26 cellular contexts compared by ENCODE assay signal in the genomic region with DNA sequence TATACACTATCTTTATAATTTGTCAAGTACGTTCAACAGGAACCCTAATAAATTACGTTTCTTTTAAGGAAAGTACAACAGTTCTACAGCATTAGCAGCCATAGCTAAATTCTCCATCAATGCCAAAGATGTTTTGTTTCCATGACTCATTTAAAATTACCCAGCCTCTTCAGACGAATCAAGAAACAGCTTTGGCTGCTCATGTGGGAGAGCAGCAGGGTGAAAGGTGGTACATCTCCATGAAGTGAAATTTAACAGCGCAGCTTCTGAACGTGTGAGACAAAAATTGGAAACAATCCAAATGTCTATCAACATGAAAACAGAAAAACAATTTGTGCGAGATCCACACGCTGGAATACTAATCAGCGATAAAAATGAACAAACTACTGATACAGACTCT.
"Had no signal": no experiment of that assay in that cellular context is flagged by ENCODE, and none has a peak within 500 bp of the region (broad histone marks: within the 10 kb centered on the region; RNA-seq: fewer than 3 reads in every experiment).

No MANE protein-coding gene starts in this region.

- H3K27me3 ChIP-seq: Peyer's patch had no signal

- H3K27ac Mint-ChIP-seq: activated B cell treated with CpG ODN at 0.5 μM for 24 hours; activated CD4-positive, alpha-beta T cell treated with anti-CD3 and anti-CD28 coated beads, Interleukin-2, amount 10 ng/mL, durations not matched to agents 24 days and 14 days; activated CD8-positive, alpha-beta memory T cell treated with anti-CD3 and anti-CD28 coated beads, Interleukin-2, amount 10 ng/mL, durations not matched to agents 7 days and 5 days; activated naive CD8-positive, alpha-beta T cell; activated T-cell treated with anti-CD3 and anti-CD28 coated beads, Interleukin-2, amount 50 U/mL, for 24 hours; brain; T-cell had no signal

- H3K27me3 Mint-ChIP-seq: activated B cell treated with CpG ODN at 0.5 μM for 24 hours; activated CD4-positive, alpha-beta T cell treated with anti-CD3 and anti-CD28 coated beads, Interleukin-2, amount 10 ng/mL, durations not matched to agents 24 days and 14 days; activated CD8-positive, alpha-beta memory T cell treated with anti-CD3 and anti-CD28 coated beads, Interleukin-2, amount 10 ng/mL, durations not matched to agents 7 days and 5 days; activated naive CD8-positive, alpha-beta T cell; activated T-cell treated with anti-CD3 and anti-CD28 coated beads, Interleukin-2, amount 50 U/mL, for 24 hours; brain; T-cell had no signal

- H3K36me3 ChIP-seq: Peyer's patch had no signal

- H3K9me3 ChIP-seq: Peyer's patch had no signal

- H3K36me3 Mint-ChIP-seq: activated CD8-positive, alpha-beta memory T cell treated with anti-CD3 and anti-CD28 coated beads, Interleukin-2, amount 10 ng/mL, durations not matched to agents 7 days and 5 days; brain; T-cell had no signal

- ATAC-seq: activated CD8-positive, alpha-beta memory T cell treated with anti-CD3 and anti-CD28 coated beads, Interleukin-2, amount 10 ng/mL, durations not matched to agents 7 days and 5 days; K562; T-cell had no signal

- H3K4me3 Mint-ChIP-seq: activated B cell treated with CpG ODN at 0.5 μM for 24 hours; activated CD4-positive, alpha-beta T cell treated with anti-CD3 and anti-CD28 coated beads, Interleukin-2, amount 10 ng/mL, durations not matched to agents 24 days and 14 days; activated CD8-positive, alpha-beta memory T cell treated with anti-CD3 and anti-CD28 coated beads, Interleukin-2, amount 10 ng/mL, durations not matched to agents 7 days and 5 days; activated naive CD8-positive, alpha-beta T cell; activated T-cell treated with anti-CD3 and anti-CD28 coated beads, Interleukin-2, amount 50 U/mL, for 24 hours; brain; T-cell had no signal

- H3K4me1 Mint-ChIP-seq: activated B cell treated with CpG ODN at 0.5 μM for 24 hours; activated CD4-positive, alpha-beta T cell treated with anti-CD3 and anti-CD28 coated beads, Interleukin-2, amount 10 ng/mL, durations not matched to agents 24 days and 14 days; activated CD8-positive, alpha-beta memory T cell treated with anti-CD3 and anti-CD28 coated beads, Interleukin-2, amount 10 ng/mL, durations not matched to agents 7 days and 5 days; brain; T-cell had no signal

- H3K4me1 ChIP-seq: Peyer's patch had no signal

- DNase-seq: activated B cell treated with CpG ODN at 0.5 μM for 24 hours; activated CD4-positive, alpha-beta T cell treated with anti-CD3 and anti-CD28 coated beads for 1 hour; activated CD4-positive, alpha-beta T cell treated with anti-CD3 and anti-CD28 coated beads, Interleukin-2, amount 10 ng/mL, durations not matched to agents 24 days and 14 days; activated CD4-positive, alpha-beta T cell treated with anti-CD3 and anti-CD28 coated beads, Interleukin-2, amount 50 U/mL, for 48 hours; activated CD8-positive, alpha-beta memory T cell treated with anti-CD3 and anti-CD28 coated beads, Interleukin-2, amount 10 ng/mL, durations not matched to agents 7 days and 5 days; activated effector memory CD4-positive, alpha-beta T cell treated with anti-CD3 and anti-CD28 coated beads, Interleukin-2, amount 50 U/mL, for 16 hours; activated naive CD4-positive, alpha-beta T cell treated with Interleukin-2 at 50 U/mL for 16 hours; activated T-cell treated with anti-CD3 and anti-CD28 coated beads, Interleukin-2, amount 50 U/mL, for 24 hours; amygdala; caudate nucleus; Karpas-422; MM.1S; NCI-H1105; NCI-H1436 treated with DMSO at 0.1 percent for 48 hours; NCI-H187; NCI-H2171; NCI-H2227 treated with DMSO at 0.1 percent for 48 hours; NCI-H526; Peyer's patch; T-cell; T-helper 2 cell; T1000 had no signal

- H3K27ac ChIP-seq: Peyer's patch, SK-N-MC had no signal

- H3K4me3 ChIP-seq: K562, Peyer's patch, SK-N-MC had no signal
